ENCODE assay signal across 31 cellular contexts in genomic region chr2:205500951-205501350, GRCh38.
"Had no signal": no experiment of that assay in that cellular context is flagged by ENCODE, and none has a peak within 500 bp of the region (broad histone marks: within the 10 kb centered on the region; RNA-seq: fewer than 3 reads in every experiment).

No MANE protein-coding gene starts in this region.

- H2AFZ ChIP-seq: neural progenitor cell, parathyroid adenoma had no signal

- H3K27ac ChIP-seq: neural progenitor cell, ovary, parathyroid adenoma, psoas muscle, right lobe of liver, sigmoid colon, spleen, stomach, thoracic aorta, thyroid gland, tibial nerve, upper lobe of left lung, vagina had no signal

- H3K36me3 Mint-ChIP-seq: natural killer cell treated with Interleukin-12 subunit alpha and Interleukin-12 subunit beta and Interleukin-15 and Interleukin-18, amount 100 ng/mL, for 72 hours; stimulated activated memory B cell treated with anti-CD40 and anti-IgM and Interleukin-4, amounts not matched to agents 10 μg/mL and 1 μg/mL and 100 μg/mL, for 72 hours had no signal

- H3K4me1 Mint-ChIP-seq: stimulated activated memory B cell treated with anti-CD40 and anti-IgM and Interleukin-4, amounts not matched to agents 10 μg/mL and 1 μg/mL and 100 μg/mL, for 72 hours had no signal

- H3K9me3 ChIP-seq: ovary, psoas muscle, right lobe of liver, stomach, thoracic aorta, thyroid gland, tibial nerve, upper lobe of left lung, vagina had no signal

- DNase-seq: naive thymus-derived CD8-positive, alpha-beta T cell; nephron progenitor cell; occipital lobe; ovary; posterior cingulate gyrus; psoas muscle; right cardiac atrium; right lobe of liver; sigmoid colon; small intestine; spleen; stimulated activated CD4-positive, alpha-beta T cell treated with anti-CD3 and anti-CD28 coated beads, Interleukin-12 subunit alpha, Interleukin-12 subunit beta, amount 100 ng/mL, for 4 hours; stimulated activated CD4-positive, alpha-beta T cell treated with anti-CD3 and anti-CD28 coated beads, Interleukin-1b, Interleukin-23, amount 100 ng/mL, for 48 hours; stimulated activated CD4-positive, alpha-beta T cell treated with anti-CD3 and anti-CD28 coated beads, Interleukin-4, amount 100 ng/mL, for 1 hour; stimulated activated CD4-positive, alpha-beta T cell treated with anti-CD3 and anti-CD28 coated beads, Interleukin-4, amount 100 ng/mL, for 4 hours; stimulated activated CD8-positive, alpha-beta memory T cell treated with anti-CD3 and anti-CD28 coated beads, Interleukin-4, amount 100 ng/mL, for 48 hours; stimulated activated naive CD4-positive, alpha-beta T cell treated with Interleukin-2 at 50 U/mL for 16 hours; stomach; thyroid gland; trophoblast cell; upper lobe of left lung had no signal

- H3K79me2 ChIP-seq: parathyroid adenoma had no signal

- H3K4me3 Mint-ChIP-seq: naive thymus-derived CD8-positive, alpha-beta T cell; natural killer cell treated with Interleukin-12 subunit alpha and Interleukin-12 subunit beta and Interleukin-15 and Interleukin-18, amount 100 ng/mL, for 72 hours; nephron progenitor cell; neural progenitor cell; stimulated activated memory B cell treated with anti-CD40 and anti-IgM and Interleukin-4, amounts not matched to agents 10 μg/mL and 1 μg/mL and 100 μg/mL, for 72 hours; stimulated activated naive CD8-positive, alpha-beta T cell treated with anti-CD3 and anti-CD28 coated beads, Interleukin-15, Interleukin-2, amounts not matched to agents 100 ng/mL and 50 ng/mL, for 24 hours had no signal

- H3K36me3 ChIP-seq: neural progenitor cell, ovary, right lobe of liver, spleen, thoracic aorta, thyroid gland, vagina had no signal

- H3K4me1 ChIP-seq: neural progenitor cell, parathyroid adenoma, psoas muscle, right lobe of liver, spleen, stomach, tibial nerve, upper lobe of left lung, vagina had no signal

- H3K27me3 Mint-ChIP-seq: naive thymus-derived CD8-positive, alpha-beta T cell; natural killer cell treated with Interleukin-12 subunit alpha and Interleukin-12 subunit beta and Interleukin-15 and Interleukin-18, amount 100 ng/mL, for 72 hours; progenitor cell of endocrine pancreas; stimulated activated naive CD8-positive, alpha-beta T cell treated with anti-CD3 and anti-CD28 coated beads, Interleukin-15, Interleukin-2, amounts not matched to agents 100 ng/mL and 50 ng/mL, for 24 hours had no signal

- H3K9me3 Mint-ChIP-seq: natural killer cell treated with Interleukin-12 subunit alpha and Interleukin-12 subunit beta and Interleukin-15 and Interleukin-18, amount 100 ng/mL, for 72 hours; stimulated activated naive CD8-positive, alpha-beta T cell treated with anti-CD3 and anti-CD28 coated beads, Interleukin-15, Interleukin-2, amounts not matched to agents 100 ng/mL and 50 ng/mL, for 24 hours had no signal

- H3K9ac ChIP-seq: neural progenitor cell, parathyroid adenoma had no signal

- H3K27ac Mint-ChIP-seq: naive thymus-derived CD8-positive, alpha-beta T cell; natural killer cell treated with Interleukin-12 subunit alpha and Interleukin-12 subunit beta and Interleukin-15 and Interleukin-18, amount 100 ng/mL, for 72 hours; neural progenitor cell; progenitor cell of endocrine pancreas; stimulated activated memory B cell treated with anti-CD40 and anti-IgM and Interleukin-4, amounts not matched to agents 10 μg/mL and 1 μg/mL and 100 μg/mL, for 72 hours; stimulated activated naive CD8-positive, alpha-beta T cell treated with anti-CD3 and anti-CD28 coated beads, Interleukin-15, Interleukin-2, amounts not matched to agents 100 ng/mL and 50 ng/mL, for 24 hours had no signal

- H3K4me2 ChIP-seq: neural progenitor cell had no signal

- H3K4me3 ChIP-seq: neural progenitor cell, ovary, psoas muscle, right lobe of liver, sigmoid colon, spleen, stomach, thoracic aorta, thyroid gland, tibial nerve, upper lobe of left lung, vagina had no signal

- FAIRE-seq: small intestine, urothelium cell line had no signal

- ATAC-seq: naive thymus-derived CD8-positive, alpha-beta T cell; natural killer cell treated with Interleukin-12 subunit alpha and Interleukin-12 subunit beta and Interleukin-15 and Interleukin-18, amount 100 ng/mL, for 72 hours; psoas muscle; right cardiac atrium; right lobe of liver; stimulated activated memory B cell treated with anti-CD40 and anti-IgM and Interleukin-4, amounts not matched to agents 10 μg/mL and 1 μg/mL and 100 μg/mL, for 72 hours had no signal

- H3K27me3 ChIP-seq: neural progenitor cell, ovary, right lobe of liver, sigmoid colon, spleen, stomach, thyroid gland, tibial nerve, upper lobe of left lung, vagina had no signal
